ENCODE assay signal across 1 cellular context in genomic region chr5:112024769-112025168, GRCh38.
TF ChIP-seq lines count a peak whose summit lies in the region.

No MANE protein-coding gene starts in this region.

TF ChIP-seq in HepG2, 621 proteins besides CTCF, POLR2A, EP300 and RAD21 (continued from another document):
- TF ChIP-seq NFAT5 (CRISPR knock-in tag; IDR thresholded peaks at IDR 0.05): no peak
- TF ChIP-seq ZBTB7B (CRISPR knock-in tag; IDR thresholded peaks at IDR 0.05): no peak
- no peak for TF ChIP-seq ZBTB26 (CRISPR knock-in tag; IDR thresholded peaks at IDR 0.05; ENCODE audit: borderline replicate concordance)
TF ChIP-seq in HepG2: peak in this region for 0.
